In the genomic region with DNA sequence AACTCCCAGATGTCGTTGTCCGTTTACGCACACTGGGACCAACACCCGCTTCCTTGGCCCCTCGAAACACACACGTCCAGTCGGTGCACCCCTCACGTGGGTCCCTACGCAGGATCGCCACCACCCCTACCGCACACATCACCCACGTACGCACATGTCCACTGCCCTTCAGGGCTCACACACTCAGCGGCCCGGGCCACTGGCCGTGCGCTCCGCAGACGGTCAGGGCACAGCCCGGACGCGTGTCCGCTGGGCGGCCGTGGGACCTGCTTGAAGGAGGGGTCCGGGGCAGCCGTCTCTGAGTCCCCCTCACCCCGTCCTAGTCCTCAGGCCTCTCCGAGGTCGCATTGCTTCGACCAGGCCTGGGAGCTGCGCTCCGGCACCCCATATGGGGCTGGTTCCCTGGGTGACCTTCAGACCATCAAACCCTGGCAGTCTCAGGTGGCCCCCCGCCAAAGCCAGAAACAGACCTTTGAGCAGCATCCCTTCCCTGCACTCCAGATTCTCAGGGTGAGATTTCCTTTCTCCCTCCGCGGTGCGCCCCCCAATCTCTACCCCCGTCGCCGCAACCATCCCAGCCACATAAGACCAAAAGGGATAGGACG, we compare ENCODE assay signal across 8 cellular contexts. TPM values are rescaled to one million over a fixed set of nuclear protein-coding genes. Genes with fewer than 3 reads are reported as not detected.
DNase-seq lines count a peak whose midpoint lies in the region; ATAC-seq and TF ChIP-seq lines count a peak whose summit lies in the region.

No MANE protein-coding gene starts in this region.

- intact Hi-C loops in colonic mucosa (cut with DNase I) = loop anchor here (1.0 to 10.0 kb wide), 4 partner anchors 168 to 327 kb away; a partner anchor contains a TSS

- H3K9me3 ChIP-seq in colonic mucosa (no peaks in the 10 kb centered on the region), mucosa of stomach (ENCODE audit: control insufficient read depth, low read length) (no peaks in the 10 kb centered on the region), Karpas-422 (ENCODE audit: low read length) (no peaks in the 10 kb centered on the region)

- H3K27me3 Mint-ChIP-seq in activated naive CD4-positive, alpha-beta T cell treated with anti-CD3 and anti-CD28 coated beads, Interleukin-2, amount 50 U/mL, for 24 hours = no peaks in the 10 kb centered on the region

- H4K20me1 ChIP-seq in Karpas-422 (ENCODE audit: insufficient read depth, low read depth, low read length) = no peaks in the 10 kb centered on the region

- no peaks in the 10 kb centered on the region for H3K9me3 Mint-ChIP-seq in activated naive CD4-positive, alpha-beta T cell treated with anti-CD3 and anti-CD28 coated beads, Interleukin-2, amount 50 U/mL, for 24 hours

- peaks cover 29% of the 10 kb centered on the region for H3K4me1 Mint-ChIP-seq in activated naive CD4-positive, alpha-beta T cell treated with anti-CD3 and anti-CD28 coated beads, Interleukin-2, amount 50 U/mL, for 24 hours

- peaks cover 5% of the 10 kb centered on the region for H3K27me3 ChIP-seq in colonic mucosa
- peaks cover 13% of the 10 kb centered on the region for H3K27me3 ChIP-seq in mucosa of stomach (ENCODE audit: control insufficient read depth, insufficient read depth, low read length)
- H3K27me3 ChIP-seq in Karpas-422 (ENCODE audit: low read length) = no peaks in the 10 kb centered on the region

- WGBS in urinary bladder = 16% methylated on average over 41 of the region's 41 CpGs

- no peak overlapping the region for H3K27ac ChIP-seq in colonic mucosa
- H3K27ac ChIP-seq in urinary bladder (ENCODE audit: low read depth) = no peak overlapping the region
- no peak overlapping the region for H3K27ac ChIP-seq in Karpas-422 (ENCODE audit: low read length)

- H3K4me1 ChIP-seq in colonic mucosa (peaks cover 9% of the 10 kb centered on the region), mucosa of stomach (ENCODE audit: control insufficient read depth, insufficient read depth, low read length) (peaks cover 17% of the 10 kb centered on the region), urinary bladder (ENCODE audit: insufficient read depth) (no peaks in the 10 kb centered on the region), Karpas-422 (ENCODE audit: low read length) (no peaks in the 10 kb centered on the region)

- H3K36me3 Mint-ChIP-seq in activated naive CD4-positive, alpha-beta T cell treated with anti-CD3 and anti-CD28 coated beads, Interleukin-2, amount 50 U/mL, for 24 hours = no peaks in the 10 kb centered on the region

- no peak for TF ChIP-seq CTCF in colonic mucosa (IDR thresholded peaks at IDR 0.05)

- no peaks in the 10 kb centered on the region for H3K79me2 ChIP-seq in Karpas-422 (ENCODE audit: low read length)

- ATAC-seq in GM19351 (IDR thresholded peaks at IDR 0.05; ENCODE audit: unreplicated experiment) = no peak
- no peak for ATAC-seq in GM21423 (IDR thresholded peaks at IDR 0.05; ENCODE audit: unreplicated experiment)

- DNase-seq in activated naive CD4-positive, alpha-beta T cell treated with anti-CD3 and anti-CD28 coated beads, Interleukin-2, amount 50 U/mL, for 16 hours = no peak
- DNase-seq in colonic mucosa (no peak), Karpas-422 (no peak)

- H3K4me2 ChIP-seq in Karpas-422 (ENCODE audit: low read depth, low read length, poor library complexity, severe bottlenecking) = no peak overlapping the region

- H3K4me3 Mint-ChIP-seq in activated naive CD4-positive, alpha-beta T cell treated with anti-CD3 and anti-CD28 coated beads, Interleukin-2, amount 50 U/mL, for 24 hours = peak overlapping the region; percentile 77

- H3K36me3 ChIP-seq in colonic mucosa = no peaks in the 10 kb centered on the region
- no peaks in the 10 kb centered on the region for H3K36me3 ChIP-seq in mucosa of stomach (ENCODE audit: control insufficient read depth, insufficient read depth, low read length)
- no peaks in the 10 kb centered on the region for H3K36me3 ChIP-seq in urinary bladder (ENCODE audit: insufficient read depth)
- no peaks in the 10 kb centered on the region for H3K36me3 ChIP-seq in Karpas-422 (ENCODE audit: insufficient read depth, low read length)

- H3K9ac ChIP-seq in colonic mucosa (ENCODE audit: low read depth in 2 of 2, low read length in 2 of 2) (peak overlapping the region; percentile 38 to 50), mucosa of stomach (ENCODE audit: low read length) (peak overlapping the region; percentile 56), Karpas-422 (ENCODE audit: low read length) (no peak overlapping the region)

- H2AFZ ChIP-seq in Karpas-422 (ENCODE audit: low read length) = no peak overlapping the region

- no peak overlapping the region for H3K27ac Mint-ChIP-seq in activated naive CD4-positive, alpha-beta T cell treated with anti-CD3 and anti-CD28 coated beads, Interleukin-2, amount 50 U/mL, for 24 hours

- no peaks in the 10 kb centered on the region for H3K9me2 ChIP-seq in Karpas-422 (replicated peaks; ENCODE audit: insufficient read depth, low read length)

- H3K4me3 ChIP-seq in colonic mucosa = peak overlapping the region; percentile 52
- H3K4me3 ChIP-seq in mucosa of stomach (ENCODE audit: low read length) = peak overlapping the region; percentile 69
- peak overlapping the region; percentile 23 for H3K4me3 ChIP-seq in urinary bladder (ENCODE audit: low read depth, low read length)
- no peak overlapping the region for H3K4me3 ChIP-seq in Karpas-422 (ENCODE audit: low read length)

RNA-seq across cellular contexts. Expression of a gene that starts 0.9 kb away (rescaled TPM):
- total RNA-seq in colonic mucosa = 1 to 10 TPM; 3.1 to 8.5 TPM
- total RNA-seq in urinary bladder = 14.5 TPM
- 29.6 TPM for polyA plus RNA-seq in urinary bladder
- total RNA-seq in Karpas-422 (2014; rRNA removed; shearing (Covaris generic); ENCODE audit: low replicate concordance) = not detected in 2 replicates
